In the genomic region with DNA sequence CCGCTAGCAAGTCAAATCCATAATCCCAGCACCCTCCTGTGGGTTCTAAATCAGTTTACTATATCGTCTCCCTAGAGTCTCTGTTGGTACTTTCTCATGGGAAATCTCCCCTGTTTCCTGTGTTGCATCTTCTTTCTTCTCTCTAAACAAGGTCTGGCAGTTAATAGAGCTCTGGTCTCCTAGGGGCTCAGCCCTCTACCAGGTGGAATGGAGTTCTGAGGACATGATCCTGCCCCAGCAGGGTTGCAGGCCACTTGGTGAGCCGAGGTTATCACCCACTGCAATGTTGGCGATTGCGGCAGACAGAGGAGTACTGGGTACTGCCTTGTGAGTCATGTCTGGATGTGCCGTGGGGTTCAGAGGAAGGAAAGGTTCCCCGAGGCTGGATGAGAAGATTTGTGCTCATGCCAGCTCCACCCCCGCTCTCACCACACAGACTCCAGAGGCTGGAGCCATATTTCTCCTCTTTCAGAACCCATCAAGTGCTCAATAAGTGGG, we compare ENCODE assay signal across 1 cellular context.
TF ChIP-seq lines count a peak whose summit lies in the region.

No MANE protein-coding gene starts in this region.

TF ChIP-seq in H1, 55 proteins besides CTCF, POLR2A, EP300 and RAD21:
- TF ChIP-seq CHD2 (IDR thresholded peaks at IDR 0.05; ENCODE audit: low read length), result no peak
- TF ChIP-seq ZNF274 (IDR thresholded peaks at IDR 0.05; ENCODE audit: borderline replicate concordance, extremely low read depth, low read length), result no peak
- TF ChIP-seq YY1 (IDR thresholded peaks at IDR 0.05; ENCODE audit: low read depth, low read length), result no peak
- no peak for TF ChIP-seq SRF (IDR thresholded peaks at IDR 0.05; ENCODE audit: low read depth, low read length)
- TF ChIP-seq SIN3A (conservative IDR thresholded peaks at IDR 0.05 in 1 of 2, IDR thresholded peaks at IDR 0.05 in 1 of 2; ENCODE audit: low read depth in 1 of 2, low read length in 2 of 2), result no peak
- TF ChIP-seq NRF1 (IDR thresholded peaks at IDR 0.05; ENCODE audit: low read depth, low read length), result no peak
- no peak for TF ChIP-seq RNF2 (IDR thresholded peaks at IDR 0.05; ENCODE audit: borderline replicate concordance, low read depth, low read length, missing control alignments, poor library complexity, severe bottlenecking)
- TF ChIP-seq GABPA (IDR thresholded peaks at IDR 0.05; ENCODE audit: borderline replicate concordance, insufficient read depth, low read length), result no peak
- no peak for TF ChIP-seq MAFK (IDR thresholded peaks at IDR 0.05; ENCODE audit: low read depth, low read length)
- no peak for TF ChIP-seq BCL11A (IDR thresholded peaks at IDR 0.05; ENCODE audit: low read depth in 2 of 2, low read length in 2 of 2)
- TF ChIP-seq EZH2 (IDR thresholded peaks at IDR 0.05; ENCODE audit: low read depth, low read length, severe bottlenecking), result no peak
- TF ChIP-seq HDAC6 (IDR thresholded peaks at IDR 0.05; ENCODE audit: low read depth, low read length), result no peak
- no peak for TF ChIP-seq KDM4A (IDR thresholded peaks at IDR 0.05; ENCODE audit: low read depth, low read length, severe bottlenecking)
- TF ChIP-seq TBP (IDR thresholded peaks at IDR 0.05; ENCODE audit: low read depth, low read length), result no peak
- no peak for TF ChIP-seq HDAC2 (IDR thresholded peaks at IDR 0.05; ENCODE audit: borderline replicate concordance in 1 of 2, low read depth in 2 of 2, low read length in 2 of 2)
- TF ChIP-seq KDM5A (IDR thresholded peaks at IDR 0.05; ENCODE audit: low read length), result no peak
- TF ChIP-seq, protein P1, sequence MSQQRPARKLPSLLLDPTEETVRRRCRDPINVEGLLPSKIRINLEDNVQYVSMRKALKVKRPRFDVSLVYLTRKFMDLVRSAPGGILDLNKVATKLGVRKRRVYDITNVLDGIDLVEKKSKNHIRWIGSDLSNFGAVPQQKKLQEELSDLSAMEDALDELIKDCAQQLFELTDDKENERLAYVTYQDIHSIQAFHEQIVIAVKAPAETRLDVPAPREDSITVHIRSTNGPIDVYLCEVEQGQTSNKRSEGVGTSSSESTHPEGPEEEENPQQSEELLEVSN (IDR thresholded peaks at IDR 0.05), result no peak
- no peak for TF ChIP-seq TAF7 (optimal IDR thresholded peaks at IDR 0.05; ENCODE audit: borderline replicate concordance, low read depth, low read length)
- no peak for TF ChIP-seq SP2 (IDR thresholded peaks at IDR 0.05; ENCODE audit: low read length)
- TF ChIP-seq TEAD4 (IDR thresholded peaks at IDR 0.05; ENCODE audit: low read depth, low read length), result no peak
